Comparison of ENCODE assay signal across 31 cellular contexts in genomic region chr9:92514635-92515034, GRCh38. TPM values are rescaled to one million over a fixed set of nuclear protein-coding genes. Genes with fewer than 3 reads are reported as not detected.
"Had no signal": no experiment of that assay in that cellular context is flagged by ENCODE, and none has a peak within 500 bp of the region (broad histone marks: within the 10 kb centered on the region; RNA-seq: fewer than 3 reads in every experiment).

No MANE protein-coding gene starts in this region.

- H3K27me3 ChIP-seq: left lung, ovary, right atrium auricular region, right lobe of liver, suprapubic skin, tibial nerve, vagina had no signal

- H3K36me3 ChIP-seq: left lung, lower lobe of right lung, ovary, right atrium auricular region, thoracic aorta had no signal

- DNase-seq: hypothalamus; immature natural killer cell; kidney; left colon; left lung; lower lobe of right lung; mammary epithelial cell; mesendoderm; naive B cell; natural killer cell; nephron progenitor cell; ovary; right lobe of liver; stimulated activated CD4-positive, alpha-beta T cell treated with anti-CD3 and anti-CD28 coated beads, Interleukin-1b, Interleukin-23, amount 100 ng/mL, for 48 hours; stimulated activated CD4-positive, alpha-beta T cell treated with anti-CD3 and anti-CD28 coated beads, Interleukin-2, amount 100 ng/mL, for 48 hours; stimulated activated CD4-positive, alpha-beta T cell treated with anti-CD3 and anti-CD28 coated beads, Interleukin-4, amount 100 ng/mL, for 4 hours; stimulated activated CD8-positive, alpha-beta memory T cell treated with anti-CD3 and anti-CD28 coated beads, Interleukin-4, amount 100 ng/mL, for 48 hours; stimulated activated naive CD8-positive, alpha-beta T cell treated with anti-CD3 and anti-CD28 coated beads, Interleukin-15, Interleukin-2, amounts not matched to agents 100 U/mL and 50 U/mL, for 24 hours had no signal

- H3K4me1 ChIP-seq: left lung, lower lobe of right lung, right lobe of liver, tibial nerve had no signal

- FAIRE-seq: islet of Langerhans, kidney had no signal

- H3K27ac Mint-ChIP-seq: immature natural killer cell; mesothelial cell of epicardium; natural killer cell; nephron progenitor cell; progenitor cell of endocrine pancreas; stimulated activated memory B cell treated with anti-CD40 and anti-IgM and Interleukin-4, amounts not matched to agents 10 μg/mL and 1 μg/mL and 100 μg/mL, for 72 hours; type B pancreatic cell had no signal

- H3K27ac ChIP-seq: left lung, lower lobe of right lung, ovary, right atrium auricular region, right lobe of liver, suprapubic skin, thoracic aorta, tibial nerve, vagina had no signal

- H3K9me3 ChIP-seq: left lung, lower lobe of right lung, ovary, right atrium auricular region, right lobe of liver, suprapubic skin, thoracic aorta, tibial nerve, vagina had no signal

- H3K4me3 ChIP-seq: left lung, lower lobe of right lung, ovary, right atrium auricular region, right lobe of liver, smooth muscle cell, suprapubic skin, thoracic aorta, tibial nerve, vagina had no signal

- ATAC-seq: left colon; left lung; lower lobe of right lung; natural killer cell; right lobe of liver; stimulated activated memory B cell treated with anti-CD40 and anti-IgM and Interleukin-4, amounts not matched to agents 10 μg/mL and 1 μg/mL and 100 μg/mL, for 72 hours; stimulated activated naive CD8-positive, alpha-beta T cell treated with anti-CD3 and anti-CD28 coated beads, Interleukin-15, Interleukin-2, amounts not matched to agents 100 U/mL and 50 U/mL, for 24 hours had no signal

- H3K36me3 Mint-ChIP-seq: mesothelial cell of epicardium; naive B cell; natural killer cell; stimulated activated memory B cell treated with anti-CD40 and anti-IgM and Interleukin-4, amounts not matched to agents 10 μg/mL and 1 μg/mL and 100 μg/mL, for 72 hours; type B pancreatic cell had no signal

- H3K9me3 Mint-ChIP-seq: immature natural killer cell; naive B cell; natural killer cell; nephron progenitor cell; stimulated activated memory B cell treated with anti-CD40 and anti-IgM and Interleukin-4, amounts not matched to agents 10 μg/mL and 1 μg/mL and 100 μg/mL, for 72 hours; type B pancreatic cell had no signal

- H3K4me3 Mint-ChIP-seq: immature natural killer cell; mesothelial cell of epicardium; naive B cell; natural killer cell; nephron progenitor cell; stimulated activated memory B cell treated with anti-CD40 and anti-IgM and Interleukin-4, amounts not matched to agents 10 μg/mL and 1 μg/mL and 100 μg/mL, for 72 hours; type B pancreatic cell had no signal

- H3K4me1 Mint-ChIP-seq: immature natural killer cell, natural killer cell, nephron progenitor cell had no signal

- H3K4me2 ChIP-seq: smooth muscle cell had no signal

- H3K27me3 Mint-ChIP-seq: naive B cell; progenitor cell of endocrine pancreas; stimulated activated memory B cell treated with anti-CD40 and anti-IgM and Interleukin-4, amounts not matched to agents 10 μg/mL and 1 μg/mL and 100 μg/mL, for 72 hours; type B pancreatic cell had no signal

RNA-seq across cellular contexts. Expression of gene ECM2, which starts 21.2 kb away (rescaled TPM):
- total RNA-seq: mesothelial cell of epicardium, natural killer cell had no signal

RNA-seq across cellular contexts. Expression of gene ASPN, which starts 32.3 kb away (rescaled TPM):
- total RNA-seq: mononuclear cell, natural killer cell, progenitor cell of endocrine pancreas, renal cortical epithelial cell had no signal
- polyA plus RNA-seq: immature natural killer cell, mammary epithelial cell had no signal
